In genomic region chr14:89855961-89856360, GRCh38 we compare ENCODE assay signal across 14 cellular contexts.
A peak's percentile ranks its signal among the peaks of the same experiment; 100 is the strongest.
DNase-seq lines count a peak whose midpoint lies in the region; ATAC-seq and TF ChIP-seq lines count a peak whose summit lies in the region.
"Had no signal": no experiment of that assay in that cellular context is flagged by ENCODE, and none has a peak within 500 bp of the region (broad histone marks: within the 10 kb centered on the region; RNA-seq: fewer than 3 reads in every experiment).

No MANE protein-coding gene starts in this region.

- no peaks in the 10 kb centered on the region for H3K36me3 ChIP-seq in BJ (ENCODE audit: control insufficient read depth, insufficient read depth, low read length)
- no peaks in the 10 kb centered on the region for H3K36me3 ChIP-seq in RWPE2 (ENCODE audit: low read depth)
- H3K36me3 ChIP-seq: gastrocnemius medialis, MG63 had no signal

- no peaks in the 10 kb centered on the region for H3K9me3 ChIP-seq in RWPE2 (ENCODE audit: severe bottlenecking)
- H3K9me3 ChIP-seq: gastrocnemius medialis, MG63 had no signal

- POLR2A ChIA-PET in BJ (lab: Charles Lee), result no interaction called here

- CTCF ChIA-PET in BJ (lab: Yijun Ruan, JAX), result interaction anchor here (0.6 kb wide), 1 partner anchor 15 kb away, joined by 3 read pairs; no protein-coding TSS in a partner anchor

- no peaks in the 10 kb centered on the region for H3K27me3 ChIP-seq in BJ (ENCODE audit: control insufficient read depth, insufficient read depth, low read length)
- H3K27me3 ChIP-seq in RWPE2 (ENCODE audit: insufficient read depth, poor library complexity, severe bottlenecking), result no peaks in the 10 kb centered on the region
- H3K27me3 ChIP-seq: gastrocnemius medialis, MG63 had no signal

- no peak overlapping the region for H3K4me3 ChIP-seq in BJ (ENCODE audit: low read depth, low read length)
- no peak overlapping the region for H3K4me3 ChIP-seq in RWPE2 (ENCODE audit: severe bottlenecking)
- H3K4me3 ChIP-seq: gastrocnemius medialis, MG63 had no signal

- in situ Hi-C loops in GM13976 (cut with MboI; ENCODE audit: low sequenced_read_pairs, unreplicated experiment), result no loop called here

- H3K4me1 ChIP-seq in RWPE2 (ENCODE audit: insufficient read depth, poor library complexity, severe bottlenecking), result peaks cover 22% of the 10 kb centered on the region
- H3K4me1 ChIP-seq: gastrocnemius medialis had no signal

- DNase-seq in BJ (ENCODE audit: low read depth), result peak; percentile 79
- DNase-seq in RWPE2 (ENCODE audit: low spot score), result no peak
- peak; percentile 34 for DNase-seq in dermis blood vessel endothelial cell
- DNase-seq in myocyte (ENCODE audit: low read depth), result peak; percentile 35
- DNase-seq in GM13976 (ENCODE audit: low spot score), result no peak
- DNase-seq: gastrocnemius medialis; GDM1; kidney glomerular epithelial cell; stimulated activated naive CD8-positive, alpha-beta T cell treated with anti-CD3 and anti-CD28 coated beads, Interleukin-15, Interleukin-2, amounts not matched to agents 100 U/mL and 50 U/mL, for 24 hours had no signal

- H3K27ac ChIP-seq in RWPE2 (ENCODE audit: poor library complexity, severe bottlenecking), result peak overlapping the region; percentile 32
- H3K27ac ChIP-seq: gastrocnemius medialis had no signal

- ATAC-seq in RWPE2 (ENCODE audit: low read depth) (peak; percentile 51; the same call in 2 of the 3 replicates), GM21423 (IDR thresholded peaks at IDR 0.05; ENCODE audit: unreplicated experiment) (no peak), GM21529 (IDR thresholded peaks at IDR 0.05; ENCODE audit: unreplicated experiment) (no peak), HG03159 (IDR thresholded peaks at IDR 0.05; ENCODE audit: unreplicated experiment) (no peak)
- ATAC-seq: activated naive CD4-positive, alpha-beta T cell treated with anti-CD3 and anti-CD28 coated beads, Interleukin-2, amount 50 U/mL, for 72 hours; gastrocnemius medialis; stimulated activated naive CD8-positive, alpha-beta T cell treated with anti-CD3 and anti-CD28 coated beads, Interleukin-15, Interleukin-2, amounts not matched to agents 100 U/mL and 50 U/mL, for 24 hours had no signal

- TF ChIP-seq CTCF in BJ (IDR thresholded peaks at IDR 0.05; ENCODE audit: insufficient read depth, low read depth, low read length), result no peak
- no peak for TF ChIP-seq CTCF in RWPE2 (IDR thresholded peaks at IDR 0.05; ENCODE audit: poor library complexity, severe bottlenecking)
- no peak for TF ChIP-seq CTCF in GM13976 (IDR thresholded peaks at IDR 0.05; ENCODE audit: borderline replicate concordance, control extremely low read depth, extremely low read depth, insufficient read depth, missing control alignments)

Comparison
In these comparisons a context has a peak if more than half of its experiments do, and no peak if none do; other contexts are left out.
1. DNase-seq: peak in BJ (single experiment), dermis blood vessel endothelial cell (single experiment) and myocyte (single experiment); none in RWPE2 (single experiment) and GM13976 (single experiment).